In genomic region chr10:76558996-76559888, GRCh38 we compare ENCODE assay signal across 11 cellular contexts.
DNase-seq lines count a peak whose midpoint lies in the region; ATAC-seq and TF ChIP-seq lines count a peak whose summit lies in the region.
"Had no signal": no experiment of that assay in that cellular context is flagged by ENCODE, and none has a peak within 500 bp of the region (broad histone marks: within the 10 kb centered on the region; RNA-seq: fewer than 3 reads in every experiment).

No MANE protein-coding gene starts in this region.

- H3K27me3 Mint-ChIP-seq in chondrocyte (ENCODE audit: low read depth): no peaks in the 10 kb centered on the region
- H3K27me3 Mint-ChIP-seq: memory B cell had no signal

- WGBS in spleen, 5 donors: 72 to 89% (median 87%) methylated on average over 3 of the region's 3 CpGs

- no peaks in the 10 kb centered on the region for H3K9me3 Mint-ChIP-seq in chondrocyte (ENCODE audit: low read depth)
- H3K9me3 Mint-ChIP-seq: memory B cell had no signal

- no peak for TF ChIP-seq POLR2A in vagina (IDR thresholded peaks at IDR 0.05)
- no peak for TF ChIP-seq POLR2A in spleen (IDR thresholded peaks at IDR 0.05)

- H3K36me3 ChIP-seq in left ventricle myocardium inferior (no peaks in the 10 kb centered on the region), mucosa of descending colon (ENCODE audit: low read depth) (no peaks in the 10 kb centered on the region), vagina (no peaks in the 10 kb centered on the region), spleen (peaks cover 0 to 4% (median 0%) of the 10 kb centered on the region in 6 donors)

- H3K4me3 ChIP-seq in left ventricle myocardium inferior (no peak overlapping the region), mucosa of descending colon (no peak overlapping the region), vagina (no peak overlapping the region), spleen (no peak overlapping the region)

- H3K4me3 Mint-ChIP-seq in chondrocyte (ENCODE audit: unreplicated experiment): no peak overlapping the region
- H3K4me3 Mint-ChIP-seq: memory B cell had no signal

- no peak for DNase-seq in left ventricle myocardium superior
- no peak for DNase-seq in left ventricle myocardium inferior
- DNase-seq in chondrocyte (ENCODE audit: low spot score): no peak
- DNase-seq in mucosa of descending colon: no peak
- DNase-seq in vagina (ENCODE audit: extremely low spot score in 2 of 2): no peak
- no peak for DNase-seq in CD1c-positive myeloid dendritic cell (ENCODE audit: extremely low spot score)
- DNase-seq in spleen: no peak
- DNase-seq: SHP77 treated with DMSO at 0.1 percent for 48 hours had no signal

- H3K27me3 ChIP-seq in left ventricle myocardium inferior (ENCODE audit: low read depth) (no peaks in the 10 kb centered on the region), vagina (no peaks in the 10 kb centered on the region), spleen (replicated peaks in 1 of 7) (no peaks in the 10 kb centered on the region)

- H3K27ac Mint-ChIP-seq in chondrocyte (ENCODE audit: unreplicated experiment): peak overlapping the region; percentile 75
- H3K27ac Mint-ChIP-seq: activated naive CD4-positive, alpha-beta T cell treated with anti-CD3 and anti-CD28 coated beads, Interleukin-2, amount 50 U/mL, for 72 hours; memory B cell had no signal

- H3K9me3 ChIP-seq in left ventricle myocardium inferior (replicated peaks) (no peaks in the 10 kb centered on the region), mucosa of descending colon (no peaks in the 10 kb centered on the region), vagina (no peaks in the 10 kb centered on the region), spleen (no peaks in the 10 kb centered on the region)

- peaks cover 46% of the 10 kb centered on the region for H3K4me1 Mint-ChIP-seq in chondrocyte (ENCODE audit: low read depth)
- H3K4me1 Mint-ChIP-seq: memory B cell had no signal

- ATAC-seq in left ventricle myocardium superior (peak; percentile 38), mucosa of descending colon (peak; percentile 22), GM18873 (IDR thresholded peaks at IDR 0.05; ENCODE audit: low FRiP score, unreplicated experiment) (no peak)
- ATAC-seq: activated naive CD4-positive, alpha-beta T cell treated with anti-CD3 and anti-CD28 coated beads, Interleukin-2, amount 50 U/mL, for 72 hours had no signal

- peaks cover 24% of the 10 kb centered on the region for H3K4me1 ChIP-seq in left ventricle myocardium inferior
- H3K4me1 ChIP-seq in mucosa of descending colon (ENCODE audit: low read depth): no peaks in the 10 kb centered on the region
- H3K4me1 ChIP-seq in vagina: peaks cover 42% of the 10 kb centered on the region
- no peaks in the 10 kb centered on the region for H3K4me1 ChIP-seq in spleen

- H3K27ac ChIP-seq in left ventricle myocardium inferior (replicated peaks) (no peak overlapping the region), vagina (peak overlapping the region; percentile 73), spleen (peak overlapping the region in 2 of 8 donors; percentile 37 to 39)

- H3K36me3 Mint-ChIP-seq in chondrocyte (ENCODE audit: low read depth): no peaks in the 10 kb centered on the region
- H3K36me3 Mint-ChIP-seq: activated naive CD4-positive, alpha-beta T cell treated with anti-CD3 and anti-CD28 coated beads, Interleukin-2, amount 50 U/mL, for 72 hours; memory B cell had no signal

- intact Hi-C loops in left ventricle myocardium superior (cut with micrococcal nuclease): no loop called here
- intact Hi-C loops in left ventricle myocardium inferior (cut with micrococcal nuclease): no loop called here
- intact Hi-C loops in mucosa of descending colon (cut with DNase I, micrococcal nuclease): loop anchor here in 1 of 2 donors (10.0 kb wide), 1 partner anchor 416 kb away; no protein-coding TSS in a partner anchor
- intact Hi-C loops in vagina (cut with DNase I): loop anchor here (10.0 kb wide), 1 partner anchor 436 kb away; no protein-coding TSS in a partner anchor
- intact Hi-C loops in spleen (cut with DNase I; ENCODE audit: low total_unique reads): no loop called here

- no peak for TF ChIP-seq CTCF in left ventricle myocardium inferior (IDR thresholded peaks at IDR 0.05; ENCODE audit: borderline replicate concordance)
- TF ChIP-seq CTCF in chondrocyte (IDR thresholded peaks at IDR 0.05): no peak
- no peak for TF ChIP-seq CTCF in mucosa of descending colon (IDR thresholded peaks at IDR 0.05)
- TF ChIP-seq CTCF in vagina (IDR thresholded peaks at IDR 0.05): no peak
- no peak for TF ChIP-seq CTCF in spleen (IDR thresholded peaks at IDR 0.05 in 8 of 11, conservative IDR thresholded peaks at IDR 0.05 in 3 of 11)
